In genomic region chr6:148462203-148462602, GRCh38 we compare ENCODE assay signal across 30 cellular contexts.
DNase-seq lines count a peak whose midpoint lies in the region; ATAC-seq and TF ChIP-seq lines count a peak whose summit lies in the region.
"Had no signal": no experiment of that assay in that cellular context is flagged by ENCODE, and none has a peak within 500 bp of the region (broad histone marks: within the 10 kb centered on the region; RNA-seq: fewer than 3 reads in every experiment).

No MANE protein-coding gene starts in this region.

- CTCF ChIA-PET in Calu3 (lab: Charles Lee): no interaction called here

- H3K27ac Mint-ChIP-seq in dendritic cell treated with granulocyte-macrophage colony-stimulating factor and Interleukin-4, amounts not matched to agents 40 ng/mL and 50 ng/mL, for 4 days: peak overlapping the region; percentile 51
- H3K27ac Mint-ChIP-seq in Calu3 (ENCODE audit: unreplicated experiment): no peak overlapping the region
- H3K27ac Mint-ChIP-seq: activated CD4-positive, alpha-beta memory T cell treated with anti-CD3 and anti-CD28 coated beads for 36 hours; activated naive CD8-positive, alpha-beta T cell treated with anti-CD3 and anti-CD28 coated beads for 36 hours; activated T-helper 17 cell treated with anti-CD3 and anti-CD28 coated beads, Interleukin-2, amount 50 U/mL, for 72 hours had no signal

- intact Hi-C loops in right cardiac atrium (cut with DNase I) (loop anchor here (5.0 to 10.0 kb wide), 6 partner anchors 117 to 957 kb away; partner anchors contain the start of genes SAMD5 (in 3 of the 4) and SASH1 (in 2 of the 4)), left lung (cut with DNase I) (loop anchor here in 1 of 2 donors (5.0 kb wide), 1 partner anchor 280 kb away; no protein-coding TSS in a partner anchor), Calu3 (cut with micrococcal nuclease; ENCODE audit: unreplicated experiment) (loop anchor here (5.0 to 10.0 kb wide), 2 partner anchors 120 to 957 kb away; partner anchors contain the start of genes SAMD5 and SASH1)
- intact Hi-C loops in dendritic cell treated with granulocyte-macrophage colony-stimulating factor and Interleukin-4, amounts not matched to agents 40 ng/mL and 50 ng/mL, for 4 days (cut with micrococcal nuclease): loop anchor here (10.0 kb wide), 1 partner anchor 317 kb away; no protein-coding TSS in a partner anchor

- ATAC-seq in right cardiac atrium: no peak
- ATAC-seq in left lung: no peak
- ATAC-seq in upper lobe of left lung (ENCODE audit: low FRiP score in 2 of 2): no peak
- no peak for ATAC-seq in HG03432 (IDR thresholded peaks at IDR 0.05; ENCODE audit: unreplicated experiment)
- ATAC-seq: activated CD4-positive, CD25-positive, alpha-beta regulatory T cell treated with anti-CD3 and anti-CD28 coated beads, Interleukin-2, amount 50 U/mL, for 24 hours; activated T-helper 17 cell treated with anti-CD3 and anti-CD28 coated beads, Interleukin-2, amount 50 U/mL, for 72 hours; gastroesophageal sphincter; GM12878; Panc1 had no signal

- H3K4me3 Mint-ChIP-seq in dendritic cell treated with granulocyte-macrophage colony-stimulating factor and Interleukin-4, amounts not matched to agents 40 ng/mL and 50 ng/mL, for 4 days: peak overlapping the region; percentile 50
- no peak overlapping the region for H3K4me3 Mint-ChIP-seq in Calu3 (ENCODE audit: low read depth, unreplicated experiment)
- H3K4me3 Mint-ChIP-seq: activated CD4-positive, alpha-beta memory T cell treated with anti-CD3 and anti-CD28 coated beads for 36 hours; activated naive CD8-positive, alpha-beta T cell treated with anti-CD3 and anti-CD28 coated beads for 36 hours; activated T-helper 17 cell treated with anti-CD3 and anti-CD28 coated beads, Interleukin-2, amount 50 U/mL, for 72 hours; brain had no signal

- no peak for TF ChIP-seq EP300 in upper lobe of left lung (IDR thresholded peaks at IDR 0.05)

- no TSS peak for BruUV-seq in Calu3 (replicated peaks; lab: Mats Ljungman, UMichigan)

- no peaks in the 10 kb centered on the region for H3K27me3 ChIP-seq in right atrium auricular region
- H3K27me3 ChIP-seq in right cardiac atrium (ENCODE audit: control insufficient read depth, insufficient read depth): no peaks in the 10 kb centered on the region
- no peaks in the 10 kb centered on the region for H3K27me3 ChIP-seq in left lung
- H3K27me3 ChIP-seq in upper lobe of left lung: no peaks in the 10 kb centered on the region
- H3K27me3 ChIP-seq: gastroesophageal sphincter, uterus had no signal

- H3K36me3 Mint-ChIP-seq in dendritic cell treated with granulocyte-macrophage colony-stimulating factor and Interleukin-4, amounts not matched to agents 40 ng/mL and 50 ng/mL, for 4 days (ENCODE audit: low read depth): peaks cover 12% of the 10 kb centered on the region
- no peaks in the 10 kb centered on the region for H3K36me3 Mint-ChIP-seq in Calu3 (ENCODE audit: insufficient read depth, unreplicated experiment)
- H3K36me3 Mint-ChIP-seq: activated CD4-positive, alpha-beta memory T cell treated with anti-CD3 and anti-CD28 coated beads for 36 hours; activated naive CD8-positive, alpha-beta T cell treated with anti-CD3 and anti-CD28 coated beads for 36 hours had no signal

- H3K9me3 Mint-ChIP-seq in dendritic cell treated with granulocyte-macrophage colony-stimulating factor and Interleukin-4, amounts not matched to agents 40 ng/mL and 50 ng/mL, for 4 days: no peaks in the 10 kb centered on the region
- H3K9me3 Mint-ChIP-seq in Calu3 (ENCODE audit: low read depth, unreplicated experiment): no peaks in the 10 kb centered on the region
- H3K9me3 Mint-ChIP-seq: activated CD4-positive, alpha-beta memory T cell treated with anti-CD3 and anti-CD28 coated beads for 36 hours; activated naive CD8-positive, alpha-beta T cell treated with anti-CD3 and anti-CD28 coated beads for 36 hours; activated T-helper 17 cell treated with anti-CD3 and anti-CD28 coated beads, Interleukin-2, amount 50 U/mL, for 72 hours; brain had no signal

- TF ChIP-seq CTCF in right atrium auricular region (IDR thresholded peaks at IDR 0.05) (no peak), left lung (IDR thresholded peaks at IDR 0.05) (no peak), upper lobe of left lung (IDR thresholded peaks at IDR 0.05) (no peak), Calu3 (IDR thresholded peaks at IDR 0.05; ENCODE audit: unreplicated experiment) (no peak)

- 35% methylated on average over 1 of the region's 1 CpG for WGBS in right cardiac atrium
- WGBS in upper lobe of left lung, 2 donors: 45 to 49% methylated on average over 1 of the region's 1 CpG

- peaks cover 7% of the 10 kb centered on the region for H3K27me3 Mint-ChIP-seq in dendritic cell treated with granulocyte-macrophage colony-stimulating factor and Interleukin-4, amounts not matched to agents 40 ng/mL and 50 ng/mL, for 4 days
- H3K27me3 Mint-ChIP-seq in Calu3 (ENCODE audit: unreplicated experiment): no peaks in the 10 kb centered on the region
- H3K27me3 Mint-ChIP-seq: brain had no signal

- H3K9me3 ChIP-seq in right atrium auricular region: no peaks in the 10 kb centered on the region
- H3K9me3 ChIP-seq in right cardiac atrium (ENCODE audit: control insufficient read depth, low read length): no peaks in the 10 kb centered on the region
- H3K9me3 ChIP-seq in left lung: no peaks in the 10 kb centered on the region
- H3K9me3 ChIP-seq in upper lobe of left lung: no peaks in the 10 kb centered on the region
- H3K9me3 ChIP-seq: BE2C, gastroesophageal sphincter, prostate gland, uterus had no signal

- TF ChIP-seq POLR2A in upper lobe of left lung (IDR thresholded peaks at IDR 0.05): no peak

- no peak overlapping the region for H3K4me3 ChIP-seq in right atrium auricular region
- H3K4me3 ChIP-seq in right cardiac atrium (ENCODE audit: low read length): no peak overlapping the region
- H3K4me3 ChIP-seq in left lung: no peak overlapping the region
- H3K4me3 ChIP-seq in upper lobe of left lung: no peak overlapping the region
- H3K4me3 ChIP-seq: gastroesophageal sphincter, GM12878, lung, prostate gland, skin epidermis, uterus had no signal

- H3K4me1 ChIP-seq in right atrium auricular region: peaks cover 0 to 45% of the 10 kb centered on the region in 2 donors
- peaks cover 16% of the 10 kb centered on the region for H3K4me1 ChIP-seq in right cardiac atrium (ENCODE audit: control insufficient read depth, insufficient read depth, low read length)
- H3K4me1 ChIP-seq in left lung: peaks cover 11 to 48% of the 10 kb centered on the region in 2 donors
- H3K4me1 ChIP-seq in upper lobe of left lung: peaks cover 28 to 54% (median 38%) of the 10 kb centered on the region in 4 donors
- H3K4me1 ChIP-seq: BE2C, prostate gland, uterus had no signal

- H3K27ac ChIP-seq in right atrium auricular region: peak overlapping the region; percentile 12 to 28
- H3K27ac ChIP-seq in right cardiac atrium (ENCODE audit: low read length): no peak overlapping the region
- H3K27ac ChIP-seq in left lung: peak overlapping the region; percentile 2 to 30
- peak overlapping the region in 3 of 4 donors; percentile 39 to 69 (median 59) for H3K27ac ChIP-seq in upper lobe of left lung
- H3K27ac ChIP-seq: prostate gland had no signal

- peaks cover 40% of the 10 kb centered on the region for H3K4me1 Mint-ChIP-seq in dendritic cell treated with granulocyte-macrophage colony-stimulating factor and Interleukin-4, amounts not matched to agents 40 ng/mL and 50 ng/mL, for 4 days (ENCODE audit: low read depth)
- peaks cover 24% of the 10 kb centered on the region for H3K4me1 Mint-ChIP-seq in Calu3 (ENCODE audit: low read depth, unreplicated experiment)
- H3K4me1 Mint-ChIP-seq: activated T-helper 17 cell treated with anti-CD3 and anti-CD28 coated beads, Interleukin-2, amount 50 U/mL, for 72 hours had no signal

- H3K36me3 ChIP-seq in right atrium auricular region (no peaks in the 10 kb centered on the region), left lung (no peaks in the 10 kb centered on the region), upper lobe of left lung (no peaks in the 10 kb centered on the region)
- H3K36me3 ChIP-seq: BE2C, gastroesophageal sphincter, prostate gland, uterus had no signal

- DNase-seq in right atrium auricular region (ENCODE audit: low spot score): no peak
- no peak for DNase-seq in right cardiac atrium
- no peak for DNase-seq in left lung
- DNase-seq in upper lobe of left lung: no peak
- no peak for DNase-seq in activated naive CD4-positive, alpha-beta T cell treated with Interleukin-2 at 50 U/mL for 16 hours
- no peak for DNase-seq in Calu3
- DNase-seq: activated CD4-positive, alpha-beta memory T cell treated with anti-CD3 and anti-CD28 coated beads for 36 hours; activated CD8-positive, alpha-beta memory T cell treated with anti-CD3 and anti-CD28 coated beads, Interleukin-2, amount 50 U/mL, for 48 hours; activated naive CD8-positive, alpha-beta T cell treated with anti-CD3 and anti-CD28 coated beads for 36 hours; BE2C; COR-L47; DMS79 treated with DMSO at 0.1 percent for 48 hours; islet precursor cell; Karpas-422; NCI-H2171; NCI-H524 treated with DMSO at 0.1 percent for 48 hours; stimulated activated CD4-positive, alpha-beta T cell treated with anti-CD3 and anti-CD28 coated beads, Interleukin-1b, Interleukin-23, amount 100 ng/mL, for 48 hours; T-helper 1 cell; uterus had no signal
